Comparison of ENCODE assay signal across 1 cellular context in genomic region chr17:19364699-19365498, GRCh38.
TF ChIP-seq lines count a peak whose summit lies in the region.

No MANE protein-coding gene starts in this region.

TF ChIP-seq in HepG2, 621 proteins besides CTCF, POLR2A, EP300 and RAD21 (continued from another document and continues in another):
- TF ChIP-seq ZNF891 (CRISPR knock-in tag; IDR thresholded peaks at IDR 0.05) (peak; percentile 66; the same call in 1 of the 2 replicates), ZMAT5 (CRISPR knock-in tag; IDR thresholded peaks at IDR 0.05; ENCODE audit: borderline replicate concordance, low read depth) (no peak), THAP8 (CRISPR knock-in tag; IDR thresholded peaks at IDR 0.05; ENCODE audit: borderline replicate concordance) (no peak), RBAK (CRISPR knock-in tag; IDR thresholded peaks at IDR 0.05) (no peak), ZBTB7A (CRISPR knock-in tag; IDR thresholded peaks at IDR 0.05) (0 out of 2 replicates have a peak, but pooled peaks have one; percentile 39), ZNF83 (CRISPR knock-in tag; IDR thresholded peaks at IDR 0.05; ENCODE audit: borderline replicate concordance) (no peak), DR1 (CRISPR knock-in tag; IDR thresholded peaks at IDR 0.05) (no peak), MIER2 (CRISPR knock-in tag; IDR thresholded peaks at IDR 0.05) (no peak), ZFP62 (CRISPR knock-in tag; IDR thresholded peaks at IDR 0.05) (no peak), ZBTB25 (CRISPR knock-in tag; IDR thresholded peaks at IDR 0.05) (no peak), ZNF879 (CRISPR knock-in tag; IDR thresholded peaks at IDR 0.05) (no peak), HDAC1 (CRISPR knock-in tag; IDR thresholded peaks at IDR 0.05) (no peak), PRDM4 (CRISPR knock-in tag; IDR thresholded peaks at IDR 0.05; ENCODE audit: borderline replicate concordance) (no peak), ZNF629 (CRISPR knock-in tag; conservative IDR thresholded peaks at IDR 0.05) (no peak), ZFP41 (CRISPR knock-in tag; IDR thresholded peaks at IDR 0.05; ENCODE audit: borderline replicate concordance) (no peak), ZNF841 (CRISPR knock-in tag; IDR thresholded peaks at IDR 0.05; ENCODE audit: borderline replicate concordance) (no peak), NR3C1 (CRISPR knock-in tag; IDR thresholded peaks at IDR 0.05) (no peak), ZNF530 (CRISPR knock-in tag; IDR thresholded peaks at IDR 0.05; ENCODE audit: low read depth) (no peak), HNRNPL (IDR thresholded peaks at IDR 0.05; ENCODE audit: low read depth, low read length) (peak; percentile 86), ZNF207 (IDR thresholded peaks at IDR 0.05; ENCODE audit: borderline replicate concordance) (no peak), MAFF (IDR thresholded peaks at IDR 0.05; ENCODE audit: low read depth, low read length) (no peak), ZNF510 (CRISPR knock-in tag; IDR thresholded peaks at IDR 0.05; ENCODE audit: low read depth) (no peak), PHB2 (IDR thresholded peaks at IDR 0.05; ENCODE audit: partially characterized antibody) (no peak), SMARCE1 (IDR thresholded peaks at IDR 0.05; ENCODE audit: borderline replicate concordance) (no peak), DZIP1 (CRISPR knock-in tag; IDR thresholded peaks at IDR 0.05) (no peak), ZNF136 (CRISPR knock-in tag; IDR thresholded peaks at IDR 0.05; ENCODE audit: low read depth) (no peak), ZNF549 (CRISPR knock-in tag; IDR thresholded peaks at IDR 0.05) (no peak), ELK4 (CRISPR knock-in tag; IDR thresholded peaks at IDR 0.05; ENCODE audit: borderline replicate concordance) (no peak), TIGD3 (CRISPR knock-in tag; IDR thresholded peaks at IDR 0.05; ENCODE audit: borderline replicate concordance) (no peak), MLLT10 (CRISPR knock-in tag; IDR thresholded peaks at IDR 0.05) (no peak), HNF1A (IDR thresholded peaks at IDR 0.05; ENCODE audit: low read depth) (no peak), HNF1A (CRISPR knock-in tag; IDR thresholded peaks at IDR 0.05; ENCODE audit: borderline replicate concordance) (no peak), ZNF687 (CRISPR knock-in tag; IDR thresholded peaks at IDR 0.05) (peak; percentile 81), ARID5B (CRISPR knock-in tag; IDR thresholded peaks at IDR 0.05) (no peak)
